In genomic region chr2:70214365-70214764, GRCh38 we compare ENCODE assay signal across 26 cellular contexts.
"Had no signal": no experiment of that assay in that cellular context is flagged by ENCODE, and none has a peak within 500 bp of the region (broad histone marks: within the 10 kb centered on the region; RNA-seq: fewer than 3 reads in every experiment).

No MANE protein-coding gene starts in this region.

- H3K27ac Mint-ChIP-seq: activated B cell treated with CpG ODN at 0.5 μM for 24 hours; activated CD4-positive, alpha-beta memory T cell treated with anti-CD3 and anti-CD28 coated beads for 36 hours; activated CD8-positive, alpha-beta memory T cell treated with anti-CD3 and anti-CD28 coated beads, Interleukin-2, amount 10 ng/mL, durations not matched to agents 7 days and 5 days; activated T-helper 1 cell treated with anti-CD3 and anti-CD28 coated beads, Interleukin-12 subunit alpha, Interleukin-12 subunit beta, Interleukin-2, Interleukin-4 antibody, amounts not matched to agents 30 ng/mL and 10 ng/mL and 1 ng/mL, durations not matched to agents 14 hours and 24 hours and 36 hours; endodermal cell; progenitor cell of endocrine pancreas had no signal

- H3K4me1 ChIP-seq: thyroid gland, upper lobe of right lung had no signal

- H3K27ac ChIP-seq: coronary artery, epithelial cell of prostate, heart right ventricle, thyroid gland, upper lobe of right lung had no signal

- H3K27me3 Mint-ChIP-seq: activated B cell treated with CpG ODN at 0.5 μM for 24 hours; activated CD4-positive, alpha-beta memory T cell treated with anti-CD3 and anti-CD28 coated beads for 36 hours; activated CD8-positive, alpha-beta memory T cell treated with anti-CD3 and anti-CD28 coated beads, Interleukin-2, amount 10 ng/mL, durations not matched to agents 7 days and 5 days; activated naive CD8-positive, alpha-beta T cell; naive thymus-derived CD4-positive, alpha-beta T cell; progenitor cell of endocrine pancreas had no signal

- H3K9me3 Mint-ChIP-seq: activated B cell treated with CpG ODN at 0.5 μM for 24 hours; activated CD4-positive, alpha-beta memory T cell treated with anti-CD3 and anti-CD28 coated beads for 36 hours; activated T-helper 1 cell treated with anti-CD3 and anti-CD28 coated beads, Interleukin-12 subunit alpha, Interleukin-12 subunit beta, Interleukin-2, Interleukin-4 antibody, amounts not matched to agents 30 ng/mL and 10 ng/mL and 1 ng/mL, durations not matched to agents 14 hours and 24 hours and 36 hours; endodermal cell; naive thymus-derived CD4-positive, alpha-beta T cell; neural crest cell had no signal

- H3K9me3 ChIP-seq: heart right ventricle, thyroid gland, upper lobe of right lung had no signal

- FAIRE-seq: bronchial epithelial cell, kidney had no signal

- H3K4me3 Mint-ChIP-seq: activated B cell treated with CpG ODN at 0.5 μM for 24 hours; activated CD4-positive, alpha-beta memory T cell treated with anti-CD3 and anti-CD28 coated beads for 36 hours; activated CD8-positive, alpha-beta memory T cell treated with anti-CD3 and anti-CD28 coated beads, Interleukin-2, amount 10 ng/mL, durations not matched to agents 7 days and 5 days; activated naive CD8-positive, alpha-beta T cell; activated T-helper 1 cell treated with anti-CD3 and anti-CD28 coated beads, Interleukin-12 subunit alpha, Interleukin-12 subunit beta, Interleukin-2, Interleukin-4 antibody, amounts not matched to agents 30 ng/mL and 10 ng/mL and 1 ng/mL, durations not matched to agents 14 hours and 24 hours and 36 hours; endodermal cell; naive thymus-derived CD4-positive, alpha-beta T cell; neural crest cell had no signal

- H3K4me1 Mint-ChIP-seq: activated B cell treated with CpG ODN at 0.5 μM for 24 hours, endodermal cell, neural crest cell had no signal

- H3K4me3 ChIP-seq: coronary artery, heart right ventricle, lung, thyroid gland, upper lobe of right lung had no signal

- ATAC-seq: activated CD8-positive, alpha-beta memory T cell treated with anti-CD3 and anti-CD28 coated beads, Interleukin-2, amount 10 ng/mL, durations not matched to agents 7 days and 5 days; heart right ventricle; left lobe of liver; naive thymus-derived CD4-positive, alpha-beta T cell; upper lobe of right lung had no signal

- H3K27me3 ChIP-seq: heart right ventricle, thyroid gland, upper lobe of right lung had no signal

- DNase-seq: activated B cell treated with CpG ODN at 0.5 μM for 24 hours; activated CD4-positive, alpha-beta memory T cell treated with anti-CD3 and anti-CD28 coated beads for 36 hours; activated CD4-positive, alpha-beta T cell treated with anti-CD3 and anti-CD28 coated beads for 4 hours; activated CD8-positive, alpha-beta memory T cell treated with anti-CD3 and anti-CD28 coated beads, Interleukin-2, amount 10 ng/mL, durations not matched to agents 7 days and 5 days; activated gamma-delta T cell treated with Interleukin-2 at 50 U/mL for 16 hours; activated T-cell treated with anti-CD3 and anti-CD28 coated beads for 4 hours; endodermal cell; heart right ventricle; kidney; naive thymus-derived CD4-positive, alpha-beta T cell; occipital lobe; retina; stimulated activated CD4-positive, alpha-beta T cell treated with anti-CD3 and anti-CD28 coated beads, Interleukin-4, amount 100 ng/mL, for 24 hours; stimulated activated naive CD4-positive, alpha-beta T cell treated with Interleukin-2 at 50 U/mL for 16 hours; T1000; thyroid gland; upper lobe of right lung had no signal
